In genomic region chr17:47200325-47200663, GRCh38 we compare ENCODE assay signal across 16 cellular contexts. TPM values are rescaled to one million over a fixed set of nuclear protein-coding genes. Genes with fewer than 3 reads are reported as not detected.
DNase-seq lines count a peak whose midpoint lies in the region; ATAC-seq and TF ChIP-seq lines count a peak whose summit lies in the region.
"Had no signal": no experiment of that assay in that cellular context is flagged by ENCODE, and none has a peak within 500 bp of the region (broad histone marks: within the 10 kb centered on the region; RNA-seq: fewer than 3 reads in every experiment).

No MANE protein-coding gene starts in this region.

- no peak for ATAC-seq in activated CD8-positive, alpha-beta T cell treated with anti-CD3 and anti-CD28 coated beads, Interleukin-2, amount 10 ng/mL, durations not matched to agents 7 days and 5 days
- ATAC-seq in GM21515 (IDR thresholded peaks at IDR 0.05; ENCODE audit: unreplicated experiment): no peak
- ATAC-seq in heart right ventricle: no peak

- H3K4me3 Mint-ChIP-seq in activated CD8-positive, alpha-beta T cell treated with anti-CD3 and anti-CD28 coated beads, Interleukin-2, amount 10 ng/mL, durations not matched to agents 7 days and 5 days: no peak overlapping the region
- H3K4me3 Mint-ChIP-seq in nephron: no peak overlapping the region

- 83 to 85% methylated on average over 4 of the region's 4 CpGs for WGBS in heart right ventricle, 2 donors

- H3K27ac Mint-ChIP-seq in activated CD8-positive, alpha-beta T cell treated with anti-CD3 and anti-CD28 coated beads, Interleukin-2, amount 10 ng/mL, durations not matched to agents 7 days and 5 days: peak overlapping the region; percentile 83
- H3K27ac Mint-ChIP-seq in nephron: peak overlapping the region; percentile 63 to 98 (median 95)

- H3K4me1 Mint-ChIP-seq in activated CD8-positive, alpha-beta T cell treated with anti-CD3 and anti-CD28 coated beads, Interleukin-2, amount 10 ng/mL, durations not matched to agents 7 days and 5 days (ENCODE audit: low read depth): peaks cover 37% of the 10 kb centered on the region
- H3K4me1 Mint-ChIP-seq in nephron: peaks cover 40% of the 10 kb centered on the region

- peaks cover 6 to 36% (median 18%) of the 10 kb centered on the region in 9 donors for H3K4me1 ChIP-seq in heart right ventricle

- H3K36me3 ChIP-seq in heart right ventricle: no peaks in the 10 kb centered on the region
- H3K36me3 ChIP-seq: pancreas had no signal

- H3K9me3 ChIP-seq in heart right ventricle: no peaks in the 10 kb centered on the region
- H3K9me3 ChIP-seq: pancreas, testis had no signal

- H3K27me3 Mint-ChIP-seq in activated CD8-positive, alpha-beta T cell treated with anti-CD3 and anti-CD28 coated beads, Interleukin-2, amount 10 ng/mL, durations not matched to agents 7 days and 5 days (ENCODE audit: low read depth): peaks cover 5% of the 10 kb centered on the region
- peaks cover 5% of the 10 kb centered on the region for H3K27me3 Mint-ChIP-seq in nephron (ENCODE audit: low read depth)

- peaks cover 4% of the 10 kb centered on the region for H3K36me3 Mint-ChIP-seq in activated CD8-positive, alpha-beta T cell treated with anti-CD3 and anti-CD28 coated beads, Interleukin-2, amount 10 ng/mL, durations not matched to agents 7 days and 5 days (ENCODE audit: low read depth)
- H3K36me3 Mint-ChIP-seq in nephron (ENCODE audit: low read depth): no peaks in the 10 kb centered on the region

- TF ChIP-seq CTCF in HL-60 (IDR thresholded peaks at IDR 0.05; ENCODE audit: insufficient read depth, low read length) (no peak), nephron (IDR thresholded peaks at IDR 0.05; ENCODE audit: unreplicated experiment in 3 of 3) (no peak), heart right ventricle (IDR thresholded peaks at IDR 0.05) (no peak)

- DNase-seq in SKM-1 (lab: John Stamatoyannopoulos, UW; ENCODE audit: unreplicated experiment) (peak; percentile 52), SKM-1 treated with dmso at 0.1 percent for 144 hours (lab: John Stamatoyannopoulos, UW; ENCODE audit: unreplicated experiment) (no peak), HL-60 (ENCODE audit: low read depth in 1 of 2, low spot score in 1 of 2) (no peak), NCI-H69 (lab: John Stamatoyannopoulos, UW) (no peak), heart right ventricle (no peak)
- no peak for DNase-seq in activated CD8-positive, alpha-beta T cell treated with anti-CD3 and anti-CD28 coated beads, Interleukin-2, amount 10 ng/mL, durations not matched to agents 7 days and 5 days
- DNase-seq: activated CD4-positive, alpha-beta T cell treated with anti-CD3 and anti-CD28 coated beads, Interleukin-2, amount 50 U/mL, for 4 hours; NCI-H1105; pancreas; testis had no signal

- CTCF ChIA-PET in activated CD8-positive, alpha-beta T cell treated with anti-CD3 and anti-CD28 coated beads, Interleukin-2, amount 10 ng/mL, durations not matched to agents 7 days and 5 days (lab: Charles Lee): interaction anchor here (1.1 to 3.3 kb wide), 3 partner anchors 11 to 114 kb away, joined by 4 to 12 read pairs (median 6); partner anchors contain the start of gene CDC27

- no peaks in the 10 kb centered on the region for H3K9me3 Mint-ChIP-seq in activated CD8-positive, alpha-beta T cell treated with anti-CD3 and anti-CD28 coated beads, Interleukin-2, amount 10 ng/mL, durations not matched to agents 7 days and 5 days (ENCODE audit: insufficient read depth)
- H3K9me3 Mint-ChIP-seq in nephron: peaks cover 10% of the 10 kb centered on the region

- intact Hi-C loops in heart right ventricle (cut with DNase I): no loop called here

- H3K4me3 ChIP-seq in HL-60 (replicated peaks; ENCODE audit: insufficient read depth, low read length) (no peak overlapping the region; the same call in 1 of the 2 replicates), heart right ventricle (no peak overlapping the region)
- H3K4me3 ChIP-seq: lung, pancreas, testis had no signal

- POLR2A ChIA-PET in activated CD8-positive, alpha-beta T cell treated with anti-CD3 and anti-CD28 coated beads, Interleukin-2, amount 10 ng/mL, durations not matched to agents 7 days and 5 days (lab: Charles Lee): interaction anchor here (1.3 kb wide), 1 partner anchor 11 kb away, joined by 4 read pairs; no protein-coding TSS in a partner anchor

- H3K27ac ChIP-seq in HL-60 (replicated peaks): peak overlapping the region; percentile 55
- H3K27ac ChIP-seq in heart right ventricle: peak overlapping the region in 1 of 10 donors; percentile 76
- H3K27ac ChIP-seq: testis had no signal

- no peaks in the 10 kb centered on the region for H3K27me3 ChIP-seq in HL-60 (ENCODE audit: insufficient read depth, poor library complexity, severe bottlenecking)
- no peaks in the 10 kb centered on the region for H3K27me3 ChIP-seq in heart right ventricle
- H3K27me3 ChIP-seq: pancreas, testis had no signal

RNA-seq across cellular contexts. Expression of gene MYL4, which starts 8.9 kb away (rescaled TPM):
- not detected for total RNA-seq in activated CD8-positive, alpha-beta T cell treated with anti-CD3 and anti-CD28 coated beads, Interleukin-2, amount 10 ng/mL, durations not matched to agents 7 days and 5 days
- total RNA-seq in heart right ventricle: 100 to 1,000 TPM in 5 of 10 donors, 10 to 100 TPM in 5; 33.9 to 459 (median 92.5) TPM
- 100 to 1,000 TPM in 1 of 2 donors, 10 to 100 TPM in 1; 36.5 to 239 TPM for polyA plus RNA-seq in heart right ventricle
- total RNA-seq: A172, epithelial cell of proximal tubule, HT-29 had no signal

RNA-seq across cellular contexts. Expression of gene CDC27, which starts 11.2 kb away (rescaled TPM):
- 100 to 1,000 TPM; 133 to 138 TPM for total RNA-seq in activated CD8-positive, alpha-beta T cell treated with anti-CD3 and anti-CD28 coated beads, Interleukin-2, amount 10 ng/mL, durations not matched to agents 7 days and 5 days
- 100 to 1,000 TPM in 2 of 10 donors, 10 to 100 TPM in 8; 73.7 to 103 (median 84.9) TPM for total RNA-seq in heart right ventricle
- polyA plus RNA-seq in heart right ventricle: 10 to 100 TPM; 14.0 to 21.3 TPM

RNA-seq across cellular contexts. Expression of gene ITGB3, which starts 53.3 kb away (rescaled TPM):
- under 1 TPM; 0.29 to 0.73 TPM for total RNA-seq in activated CD8-positive, alpha-beta T cell treated with anti-CD3 and anti-CD28 coated beads, Interleukin-2, amount 10 ng/mL, durations not matched to agents 7 days and 5 days
- 10 to 100 TPM in 1 of 10 donors, 1 to 10 TPM in 9; 2.5 to 18.0 (median 3.5) TPM for total RNA-seq in heart right ventricle
- polyA plus RNA-seq in heart right ventricle: 1 to 10 TPM; 1.9 to 2.4 TPM
- total RNA-seq: A172, HT-29 had no signal

Comparison
In these comparisons a context has a peak if more than half of its experiments do, and no peak if none do; other contexts are left out.
1. RNA of gene MYL4, which starts 8.9 kb away (total RNA-seq): 33.9 to 459 TPM in heart right ventricle; not detected in activated CD8-positive, alpha-beta T cell treated with anti-CD3 and anti-CD28 coated beads, Interleukin-2, amount 10 ng/mL, durations not matched to agents 7 days and 5 days; every median in the first group is over 10 times any median in the second.